Comparison of ENCODE assay signal across 8 cellular contexts in genomic region chr17:82241183-82241925, GRCh38. TPM values are rescaled to one million over a fixed set of nuclear protein-coding genes. Genes with fewer than 3 reads are reported as not detected.
DNase-seq lines count a peak whose midpoint lies in the region; ATAC-seq and TF ChIP-seq lines count a peak whose summit lies in the region.

No MANE protein-coding gene starts in this region.

- no peak for TF ChIP-seq CTCF in vagina (IDR thresholded peaks at IDR 0.05)

- H3K9me3 ChIP-seq in vagina, result no peaks in the 10 kb centered on the region

- H3K27ac ChIP-seq in vagina, result peak overlapping the region; percentile 85

- no peaks in the 10 kb centered on the region for H3K9me3 Mint-ChIP-seq in T-helper 2 cell treated with Interferon-gamma antibody and Interleukin-4, amounts not matched to agents 5 μg/mL and 100 μg/mL, for 36 hours
- no peaks in the 10 kb centered on the region for H3K9me3 Mint-ChIP-seq in activated CD4-positive, alpha-beta T cell treated with anti-CD3 and anti-CD28 coated beads, Interleukin-2, amount 10 ng/mL, durations not matched to agents 24 days and 14 days
- no peaks in the 10 kb centered on the region for H3K9me3 Mint-ChIP-seq in natural killer cell treated with Interleukin-12 subunit alpha and Interleukin-12 subunit beta and Interleukin-15 and Interleukin-18, amount 100 ng/mL, for 72 hours

- no peaks in the 10 kb centered on the region for H3K27me3 ChIP-seq in vagina

- intact Hi-C loops in activated CD4-positive, alpha-beta T cell treated with anti-CD3 and anti-CD28 coated beads, Interleukin-2, amount 10 ng/mL, durations not matched to agents 24 days and 14 days (cut with micrococcal nuclease), result no loop called here
- intact Hi-C loops in vagina (cut with DNase I), result no loop called here

- H3K4me1 Mint-ChIP-seq in T-helper 2 cell treated with Interferon-gamma antibody and Interleukin-4, amounts not matched to agents 5 μg/mL and 100 μg/mL, for 36 hours (ENCODE audit: low read depth), result peaks cover 21% of the 10 kb centered on the region
- H3K4me1 Mint-ChIP-seq in activated CD4-positive, alpha-beta T cell treated with anti-CD3 and anti-CD28 coated beads, Interleukin-2, amount 10 ng/mL, durations not matched to agents 24 days and 14 days, result peaks cover 27% of the 10 kb centered on the region
- peaks cover 22 to 55% of the 10 kb centered on the region in 2 donors for H3K4me1 Mint-ChIP-seq in natural killer cell treated with Interleukin-12 subunit alpha and Interleukin-12 subunit beta and Interleukin-15 and Interleukin-18, amount 100 ng/mL, for 72 hours (ENCODE audit: low read depth in 2 of 2)

- H3K27me3 Mint-ChIP-seq in T-helper 2 cell treated with Interferon-gamma antibody and Interleukin-4, amounts not matched to agents 5 μg/mL and 100 μg/mL, for 36 hours (ENCODE audit: low read depth), result no peaks in the 10 kb centered on the region
- H3K27me3 Mint-ChIP-seq in activated CD4-positive, alpha-beta T cell treated with anti-CD3 and anti-CD28 coated beads, Interleukin-2, amount 10 ng/mL, durations not matched to agents 24 days and 14 days, result no peaks in the 10 kb centered on the region
- H3K27me3 Mint-ChIP-seq in natural killer cell treated with Interleukin-12 subunit alpha and Interleukin-12 subunit beta and Interleukin-15 and Interleukin-18, amount 100 ng/mL, for 72 hours, result no peaks in the 10 kb centered on the region

- no peak for DNase-seq in T-helper 2 cell treated with Interferon-gamma antibody and Interleukin-4, amounts not matched to agents 5 μg/mL and 100 μg/mL, for 36 hours (ENCODE audit: low spot score)
- DNase-seq in T-helper 2 cell (no peak), vagina (ENCODE audit: extremely low spot score in 2 of 2) (no peak), NCI-H146 treated with DMSO at 0.1 percent for 48 hours (lab: John Stamatoyannopoulos, UW; ENCODE audit: unreplicated experiment) (no peak)
- peak; percentile 65 for DNase-seq in activated CD4-positive, alpha-beta T cell treated with anti-CD3 and anti-CD28 coated beads, Interleukin-2, amount 10 ng/mL, durations not matched to agents 24 days and 14 days
- no peak for DNase-seq in natural killer cell treated with Interleukin-12 subunit alpha and Interleukin-12 subunit beta and Interleukin-15 and Interleukin-18, amount 100 ng/mL, for 72 hours (ENCODE audit: low spot score)

- peaks cover 46% of the 10 kb centered on the region for H3K36me3 Mint-ChIP-seq in T-helper 2 cell treated with Interferon-gamma antibody and Interleukin-4, amounts not matched to agents 5 μg/mL and 100 μg/mL, for 36 hours (ENCODE audit: low read depth)
- peaks cover 49% of the 10 kb centered on the region for H3K36me3 Mint-ChIP-seq in activated CD4-positive, alpha-beta T cell treated with anti-CD3 and anti-CD28 coated beads, Interleukin-2, amount 10 ng/mL, durations not matched to agents 24 days and 14 days (ENCODE audit: low read depth)
- H3K36me3 Mint-ChIP-seq in natural killer cell treated with Interleukin-12 subunit alpha and Interleukin-12 subunit beta and Interleukin-15 and Interleukin-18, amount 100 ng/mL, for 72 hours, result peaks cover 17% of the 10 kb centered on the region

- peaks cover 0 to 31% of the 10 kb centered on the region in 2 donors for H3K36me3 ChIP-seq in vagina

- H3K4me3 Mint-ChIP-seq in T-helper 2 cell treated with Interferon-gamma antibody and Interleukin-4, amounts not matched to agents 5 μg/mL and 100 μg/mL, for 36 hours, result no peak overlapping the region
- H3K4me3 Mint-ChIP-seq in activated CD4-positive, alpha-beta T cell treated with anti-CD3 and anti-CD28 coated beads, Interleukin-2, amount 10 ng/mL, durations not matched to agents 24 days and 14 days, result peak overlapping the region; percentile 23
- no peak overlapping the region for H3K4me3 Mint-ChIP-seq in natural killer cell treated with Interleukin-12 subunit alpha and Interleukin-12 subunit beta and Interleukin-15 and Interleukin-18, amount 100 ng/mL, for 72 hours

- ATAC-seq in esophagus mucosa (peak; percentile 14), HG03159 (IDR thresholded peaks at IDR 0.05; ENCODE audit: unreplicated experiment) (no peak)
- ATAC-seq in natural killer cell treated with Interleukin-12 subunit alpha and Interleukin-12 subunit beta and Interleukin-15 and Interleukin-18, amount 100 ng/mL, for 72 hours, result peak; percentile 39 to 46

- no peak for TF ChIP-seq POLR2A in vagina (IDR thresholded peaks at IDR 0.05)

- H3K4me1 ChIP-seq in vagina, result peaks cover 95% of the 10 kb centered on the region

- H3K4me3 ChIP-seq in vagina, result peak overlapping the region in 1 of 2 donors; percentile 20

- H3K27ac Mint-ChIP-seq in T-helper 2 cell treated with Interferon-gamma antibody and Interleukin-4, amounts not matched to agents 5 μg/mL and 100 μg/mL, for 36 hours, result peak overlapping the region; percentile 57
- H3K27ac Mint-ChIP-seq in activated CD4-positive, alpha-beta T cell treated with anti-CD3 and anti-CD28 coated beads, Interleukin-2, amount 10 ng/mL, durations not matched to agents 24 days and 14 days, result peak overlapping the region; percentile 77
- peak overlapping the region; percentile 63 to 78 for H3K27ac Mint-ChIP-seq in natural killer cell treated with Interleukin-12 subunit alpha and Interleukin-12 subunit beta and Interleukin-15 and Interleukin-18, amount 100 ng/mL, for 72 hours

RNA-seq across cellular contexts. Expression of gene SLC16A3, which starts 12.5 kb away (rescaled TPM):
- total RNA-seq in activated CD4-positive, alpha-beta T cell treated with anti-CD3 and anti-CD28 coated beads, Interleukin-2, amount 10 ng/mL, durations not matched to agents 24 days and 14 days, result 162 and 171 TPM in 2 replicates
- total RNA-seq in esophagus mucosa (50.0 TPM), vagina (21.1 TPM)
- total RNA-seq in natural killer cell treated with Interleukin-12 subunit alpha and Interleukin-12 subunit beta and Interleukin-15 and Interleukin-18, amount 100 ng/mL, for 72 hours, result 100 to 1,000 TPM; 241 to 534 TPM

RNA-seq across cellular contexts. Expression of gene CCDC57, which starts 28.7 kb away (rescaled TPM):
- 56.0 and 58.4 TPM in 2 replicates for total RNA-seq in activated CD4-positive, alpha-beta T cell treated with anti-CD3 and anti-CD28 coated beads, Interleukin-2, amount 10 ng/mL, durations not matched to agents 24 days and 14 days
- 23.2 TPM for total RNA-seq in esophagus mucosa
- 10 to 100 TPM; 34.0 to 82.2 TPM for total RNA-seq in natural killer cell treated with Interleukin-12 subunit alpha and Interleukin-12 subunit beta and Interleukin-15 and Interleukin-18, amount 100 ng/mL, for 72 hours
- 26.5 TPM for total RNA-seq in vagina

RNA-seq across cellular contexts. Expression of gene CSNK1D, which starts 32.1 kb away (rescaled TPM):
- 137 and 146 TPM in 2 replicates for total RNA-seq in activated CD4-positive, alpha-beta T cell treated with anti-CD3 and anti-CD28 coated beads, Interleukin-2, amount 10 ng/mL, durations not matched to agents 24 days and 14 days
- 65.7 TPM for total RNA-seq in esophagus mucosa
- 100 to 1,000 TPM; 160 to 215 TPM for total RNA-seq in natural killer cell treated with Interleukin-12 subunit alpha and Interleukin-12 subunit beta and Interleukin-15 and Interleukin-18, amount 100 ng/mL, for 72 hours
- total RNA-seq in vagina, result 67.8 TPM
